In the genomic region with DNA sequence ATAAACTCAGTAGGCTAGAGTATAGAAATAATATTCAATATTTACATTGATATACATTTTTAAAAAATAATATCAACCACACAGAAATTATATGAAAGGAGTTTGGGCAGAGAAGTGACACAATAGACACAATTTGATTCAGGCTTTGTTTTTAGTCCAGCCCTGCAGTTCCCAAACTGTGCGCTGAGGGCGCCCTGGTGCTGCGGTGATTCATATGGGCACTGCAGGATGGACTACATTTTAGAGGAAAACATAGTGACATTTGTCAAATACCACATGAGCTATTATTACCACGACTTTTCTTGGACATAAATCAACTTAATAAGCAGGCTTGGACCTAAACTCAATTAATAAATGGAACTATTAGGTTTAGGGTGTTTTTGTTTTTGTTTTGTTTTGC, we compare ENCODE assay signal across 9 cellular contexts.
DNase-seq lines count a peak whose midpoint lies in the region; ATAC-seq and TF ChIP-seq lines count a peak whose summit lies in the region.
"Had no signal": no experiment of that assay in that cellular context is flagged by ENCODE, and none has a peak within 500 bp of the region (broad histone marks: within the 10 kb centered on the region; RNA-seq: fewer than 3 reads in every experiment).

No MANE protein-coding gene starts in this region.

- intact Hi-C loops in body of pancreas (cut with DNase I) = no loop called here

- TF ChIP-seq CTCF in DOHH2 (IDR thresholded peaks at IDR 0.05; ENCODE audit: low read depth, low read length, poor library complexity, severe bottlenecking) = peak; percentile 54
- TF ChIP-seq CTCF in body of pancreas (IDR thresholded peaks at IDR 0.05) = peak in 4 of 7 experiments; percentile 13 to 26 (median 21)
- peak; percentile 51 for TF ChIP-seq CTCF in neural crest cell (conservative IDR thresholded peaks at IDR 0.05)

- H3K36me3 ChIP-seq in DOHH2 (ENCODE audit: control insufficient read depth, low read length) = no peaks in the 10 kb centered on the region
- no peaks in the 10 kb centered on the region for H3K36me3 ChIP-seq in body of pancreas (replicated peaks in 1 of 2; ENCODE audit: insufficient read depth in 1 of 2, low read depth in 2 of 2)

- H3K27ac Mint-ChIP-seq in neural crest cell (ENCODE audit: unreplicated experiment) = no peak overlapping the region
- H3K27ac Mint-ChIP-seq: brain had no signal

- no peak overlapping the region for H3K4me3 ChIP-seq in DOHH2 (ENCODE audit: low read length)
- H3K4me3 ChIP-seq in body of pancreas = no peak overlapping the region

- H3K4me1 Mint-ChIP-seq in neural crest cell = no peaks in the 10 kb centered on the region
- H3K4me1 Mint-ChIP-seq: brain had no signal

- no peaks in the 10 kb centered on the region for H4K20me1 ChIP-seq in DOHH2 (ENCODE audit: control insufficient read depth, insufficient read depth, low read depth, low read length)

- 49 to 50% methylated on average over 4 of the region's 4 CpGs for WGBS in body of pancreas, 2 donors

- H3K9me3 ChIP-seq in DOHH2 (ENCODE audit: control insufficient read depth, insufficient read depth, low read length) = no peaks in the 10 kb centered on the region; the same call in 1 of the 2 replicates
- H3K9me3 ChIP-seq in body of pancreas = no peaks in the 10 kb centered on the region

- H3K4me1 ChIP-seq in DOHH2 (ENCODE audit: control insufficient read depth, low read length) (no peaks in the 10 kb centered on the region), body of pancreas (no peaks in the 10 kb centered on the region)

- TF ChIP-seq POLR2A in body of pancreas (IDR thresholded peaks at IDR 0.05) = no peak

- H3K27ac ChIP-seq in DOHH2 (ENCODE audit: low read depth, low read length) = no peak overlapping the region
- no peak overlapping the region for H3K27ac ChIP-seq in body of pancreas

- no peak for TF ChIP-seq EP300 in Ishikawa (IDR thresholded peaks at IDR 0.05; ENCODE audit: borderline replicate concordance)

- ATAC-seq in body of pancreas = no peak

- DNase-seq in body of pancreas (peak in 1 of 4 donors; percentile 14), neural crest cell (ENCODE audit: low read depth, low spot score) (no peak), COR-L47 (lab: John Stamatoyannopoulos, UW) (no peak), cortex of kidney (lab: John Stamatoyannopoulos, UW) (no peak), DMS114 treated with DMSO at 0.1 percent for 48 hours (lab: John Stamatoyannopoulos, UW; ENCODE audit: unreplicated experiment) (no peak)
- DNase-seq: SHP77 had no signal

- H3K9me3 Mint-ChIP-seq in neural crest cell = peaks cover 16% of the 10 kb centered on the region

- no peak overlapping the region for H3K4me2 ChIP-seq in DOHH2 (ENCODE audit: low read length)

- H3K9me2 ChIP-seq in DOHH2 (replicated peaks; ENCODE audit: control insufficient read depth, low read length) = no peaks in the 10 kb centered on the region

- TF ChIP-seq RAD21 in Ishikawa (IDR thresholded peaks at IDR 0.05; ENCODE audit: low read depth) = peak; percentile 58

- H3K27me3 ChIP-seq in DOHH2 (ENCODE audit: control insufficient read depth, low read length) (no peaks in the 10 kb centered on the region), body of pancreas (no peaks in the 10 kb centered on the region)

- peaks cover 15% of the 10 kb centered on the region for H3K36me3 Mint-ChIP-seq in neural crest cell (ENCODE audit: low read depth)

- H3K4me3 Mint-ChIP-seq in neural crest cell = no peak overlapping the region
- H3K4me3 Mint-ChIP-seq: brain had no signal

- H3F3A ChIP-seq in DOHH2 (ENCODE audit: control insufficient read depth, insufficient read depth) = no peaks in the 10 kb centered on the region

- no peaks in the 10 kb centered on the region for H3K27me3 Mint-ChIP-seq in neural crest cell (ENCODE audit: low read depth)
- H3K27me3 Mint-ChIP-seq: brain had no signal

- no peaks in the 10 kb centered on the region for H3K79me2 ChIP-seq in DOHH2 (ENCODE audit: control insufficient read depth, low read length)

TF ChIP-seq in Ishikawa, 13 proteins besides CTCF, POLR2A, EP300 and RAD21:
- TF ChIP-seq CEBPB (IDR thresholded peaks at IDR 0.05) = no peak
- TF ChIP-seq EGR1 (IDR thresholded peaks at IDR 0.05) = no peak
- TF ChIP-seq, protein P1, sequence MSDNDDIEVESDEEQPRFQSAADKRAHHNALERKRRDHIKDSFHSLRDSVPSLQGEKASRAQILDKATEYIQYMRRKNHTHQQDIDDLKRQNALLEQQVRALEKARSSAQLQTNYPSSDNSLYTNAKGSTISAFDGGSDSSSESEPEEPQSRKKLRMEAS (IDR thresholded peaks at IDR 0.05) = no peak
- TF ChIP-seq NFIC (IDR thresholded peaks at IDR 0.05) = no peak
- no peak for TF ChIP-seq TCF12 (IDR thresholded peaks at IDR 0.05; ENCODE audit: low read depth)
- TF ChIP-seq FOXM1 (IDR thresholded peaks at IDR 0.05; ENCODE audit: borderline replicate concordance, low read depth) = no peak
- no peak for TF ChIP-seq TAF1 (IDR thresholded peaks at IDR 0.05; ENCODE audit: low read depth)
- TF ChIP-seq ZBTB7A (IDR thresholded peaks at IDR 0.05; ENCODE audit: low read depth) = no peak
- no peak for TF ChIP-seq USF1 (IDR thresholded peaks at IDR 0.05)
- no peak for TF ChIP-seq CREB1 (IDR thresholded peaks at IDR 0.05; ENCODE audit: low read depth)
- no peak for TF ChIP-seq REST (IDR thresholded peaks at IDR 0.05; ENCODE audit: low read depth)
- TF ChIP-seq TEAD4 (IDR thresholded peaks at IDR 0.05) = no peak
- TF ChIP-seq YY1 (IDR thresholded peaks at IDR 0.05; ENCODE audit: low read depth) = no peak
